16 cellular contexts compared by ENCODE assay signal in the genomic region with DNA sequence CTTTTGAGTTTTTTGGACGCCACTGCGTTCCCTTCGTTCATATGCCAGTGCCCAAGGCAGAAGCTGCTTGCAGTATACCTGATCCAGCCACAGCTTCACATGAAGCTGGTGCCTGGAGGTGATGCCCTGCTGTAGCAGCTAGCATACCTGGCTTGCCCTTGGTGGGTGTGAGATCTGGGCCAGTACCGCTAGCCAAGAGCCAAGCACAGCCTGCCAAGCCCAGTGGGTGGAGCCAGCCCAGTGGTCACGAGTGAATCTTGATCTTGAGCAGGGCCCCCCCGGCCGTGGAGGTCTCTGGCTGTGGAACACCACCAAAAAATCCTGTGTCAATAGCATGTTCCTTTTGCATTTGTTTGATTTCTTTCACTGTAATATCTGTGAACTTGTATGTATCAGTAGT.
"Had no signal": no experiment of that assay in that cellular context is flagged by ENCODE, and none has a peak within 500 bp of the region (broad histone marks: within the 10 kb centered on the region; RNA-seq: fewer than 3 reads in every experiment).

No MANE protein-coding gene starts in this region.

- H3K4me1 ChIP-seq: ascending aorta, vagina had no signal

- H3K27ac ChIP-seq: ascending aorta, esophagus squamous epithelium, heart right ventricle, SK-N-MC, tibial nerve, vagina had no signal

- H3K9me3 ChIP-seq: ascending aorta, esophagus squamous epithelium, vagina had no signal

- H3K27ac Mint-ChIP-seq: activated CD8-positive, alpha-beta memory T cell treated with anti-CD3 and anti-CD28 coated beads, Interleukin-2, amount 10 ng/mL, durations not matched to agents 7 days and 5 days; dendritic cell treated with granulocyte-macrophage colony-stimulating factor and Interleukin-4, amounts not matched to agents 40 ng/mL and 50 ng/mL, for 4 days had no signal

- H3K27me3 ChIP-seq: ascending aorta, esophagus squamous epithelium, heart right ventricle, tibial nerve, vagina had no signal

- DNase-seq: activated CD4-positive, alpha-beta T cell treated with anti-CD3 and anti-CD28 coated beads, Interleukin-2, amount 50 U/mL, for 48 hours; activated CD8-positive, alpha-beta memory T cell treated with anti-CD3 and anti-CD28 coated beads, Interleukin-2, amount 10 ng/mL, durations not matched to agents 7 days and 5 days; effector memory CD4-positive, alpha-beta T cell; esophagus squamous epithelium; kidney glomerular epithelial cell; stimulated activated CD4-positive, alpha-beta T cell treated with anti-CD3 and anti-CD28 coated beads, Interleukin-12 subunit alpha, Interleukin-12 subunit beta, amount 100 ng/mL, for 4 hours; stimulated activated CD4-positive, alpha-beta T cell treated with anti-CD3 and anti-CD28 coated beads, Interleukin-1b, Interleukin-23, amount 100 ng/mL, for 48 hours; stimulated activated CD8-positive, alpha-beta memory T cell treated with anti-CD3 and anti-CD28 coated beads, Interleukin-4, amount 100 ng/mL, for 48 hours; stimulated activated naive CD8-positive, alpha-beta T cell treated with anti-CD3 and anti-CD28 coated beads, Interleukin-15, Interleukin-2, amounts not matched to agents 100 U/mL and 50 U/mL, for 24 hours; substantia nigra had no signal

- H3K4me3 Mint-ChIP-seq: activated CD8-positive, alpha-beta memory T cell treated with anti-CD3 and anti-CD28 coated beads, Interleukin-2, amount 10 ng/mL, durations not matched to agents 7 days and 5 days; dendritic cell treated with granulocyte-macrophage colony-stimulating factor and Interleukin-4, amounts not matched to agents 40 ng/mL and 50 ng/mL, for 4 days had no signal

- H3K4me3 ChIP-seq: ascending aorta, esophagus squamous epithelium, heart right ventricle, SK-N-MC, tibial nerve, vagina had no signal

- H3K27me3 Mint-ChIP-seq: activated CD8-positive, alpha-beta memory T cell treated with anti-CD3 and anti-CD28 coated beads, Interleukin-2, amount 10 ng/mL, durations not matched to agents 7 days and 5 days; dendritic cell treated with granulocyte-macrophage colony-stimulating factor and Interleukin-4, amounts not matched to agents 40 ng/mL and 50 ng/mL, for 4 days had no signal

- ATAC-seq: activated CD8-positive, alpha-beta memory T cell treated with anti-CD3 and anti-CD28 coated beads, Interleukin-2, amount 10 ng/mL, durations not matched to agents 7 days and 5 days; stimulated activated naive CD8-positive, alpha-beta T cell treated with anti-CD3 and anti-CD28 coated beads, Interleukin-15, Interleukin-2, amounts not matched to agents 100 U/mL and 50 U/mL, for 24 hours had no signal

- H3K36me3 ChIP-seq: ascending aorta, esophagus squamous epithelium, vagina had no signal
